10 cellular contexts compared by ENCODE assay signal in genomic region chr4:141046255-141046654, GRCh38.
A peak's percentile ranks its signal among the peaks of the same experiment; 100 is the strongest.
DNase-seq lines count a peak whose midpoint lies in the region; ATAC-seq and TF ChIP-seq lines count a peak whose summit lies in the region.
"Had no signal": no experiment of that assay in that cellular context is flagged by ENCODE, and none has a peak within 500 bp of the region (broad histone marks: within the 10 kb centered on the region; RNA-seq: fewer than 3 reads in every experiment).

No MANE protein-coding gene starts in this region.

- H3K4me1 ChIP-seq in gastroesophageal sphincter, result peaks cover 5 to 30% (median 8%) of the 10 kb centered on the region in 3 donors
- H3K4me1 ChIP-seq in psoas muscle, result peaks cover 10% of the 10 kb centered on the region

- intact Hi-C loops in psoas muscle (cut with DNase I), result no loop called here

- no peak for TF ChIP-seq CTCF in gastroesophageal sphincter (IDR thresholded peaks at IDR 0.05)
- TF ChIP-seq CTCF in psoas muscle (IDR thresholded peaks at IDR 0.05), result no peak

- TF ChIP-seq POLR2A in gastroesophageal sphincter (IDR thresholded peaks at IDR 0.05), result no peak

- ATAC-seq in SK-N-SH treated with all-trans-retinoic acid at 6 μM for 48 hours (peak; percentile 91), gastroesophageal sphincter (peak; percentile 85), psoas muscle (peak; percentile 81 to 96 (median 90)), HG02763 (IDR thresholded peaks at IDR 0.05; ENCODE audit: unreplicated experiment) (no peak)

- no peak for TF ChIP-seq EP300 in gastroesophageal sphincter (IDR thresholded peaks at IDR 0.05)

- H3K27me3 ChIP-seq in gastroesophageal sphincter, result no peaks in the 10 kb centered on the region
- H3K27me3 ChIP-seq in psoas muscle (ENCODE audit: insufficient read depth in 3 of 3, low read length in 2 of 3), result no peaks in the 10 kb centered on the region
- H3K27me3 ChIP-seq: esophagus squamous epithelium had no signal

- DNase-seq in GM04504 (ENCODE audit: low read depth), result peak; percentile 94
- DNase-seq in psoas muscle, result no peak
- no peak for DNase-seq in DMS114 treated with DMSO at 0.1 percent for 48 hours (lab: John Stamatoyannopoulos, UW; ENCODE audit: unreplicated experiment)
- DNase-seq in D341Med (ENCODE audit: low spot score), result no peak
- no peak for DNase-seq in NCI-H2196 (lab: John Stamatoyannopoulos, UW; ENCODE audit: unreplicated experiment)
- DNase-seq: esophagus squamous epithelium, substantia nigra had no signal

- 15 to 35% methylated on average over 2 to 3 of the region's 3 CpGs for WGBS in gastroesophageal sphincter (ENCODE audit: low coverage in 1 of 2), 2 donors
- WGBS in psoas muscle, 3 donors, result 22 to 39% (median 34%) methylated on average over 3 of the region's 3 CpGs

- peaks cover 0 to 6% (median 0%) of the 10 kb centered on the region in 3 donors for H3K9me3 ChIP-seq in gastroesophageal sphincter
- H3K9me3 ChIP-seq in psoas muscle, result no peaks in the 10 kb centered on the region

- H3K4me3 ChIP-seq in gastroesophageal sphincter, result no peak overlapping the region
- no peak overlapping the region for H3K4me3 ChIP-seq in psoas muscle
- H3K4me3 ChIP-seq: esophagus squamous epithelium had no signal

- H3K27ac ChIP-seq in gastroesophageal sphincter (peak overlapping the region in 3 of 4 donors; percentile 60 to 72 (median 62)), psoas muscle (peak overlapping the region; percentile 41)

- H3K36me3 ChIP-seq in gastroesophageal sphincter (no peaks in the 10 kb centered on the region), psoas muscle (ENCODE audit: insufficient read depth in 1 of 2, low read depth in 1 of 2) (no peaks in the 10 kb centered on the region)
- H3K36me3 ChIP-seq: esophagus squamous epithelium had no signal

TF ChIP-seq in SK-N-SH treated with all-trans-retinoic acid at 6 μM for 48 hours, 23 proteins besides CTCF, POLR2A, EP300 and RAD21:
- TF ChIP-seq GLIS3 (CRISPR knock-in tag; IDR thresholded peaks at IDR 0.05), result no peak
- no peak for TF ChIP-seq ESRRG (CRISPR knock-in tag; IDR thresholded peaks at IDR 0.05)
- TF ChIP-seq ISL1 (CRISPR knock-in tag; IDR thresholded peaks at IDR 0.05), result peak; percentile 33
- no peak for TF ChIP-seq OSR1 (CRISPR knock-in tag; IDR thresholded peaks at IDR 0.05)
- 0 out of 2 replicates have a peak, but pooled peaks have one; percentile 43 for TF ChIP-seq ZC3H10 (CRISPR knock-in tag; IDR thresholded peaks at IDR 0.05)
- TF ChIP-seq ZFP3 (CRISPR knock-in tag; IDR thresholded peaks at IDR 0.05), result 0 out of 2 replicates have a peak, but pooled peaks have one; percentile 27
- no peak for TF ChIP-seq TCF4 (CRISPR knock-in tag; IDR thresholded peaks at IDR 0.05; ENCODE audit: borderline replicate concordance)
- no peak for TF ChIP-seq TSHZ2 (CRISPR knock-in tag; IDR thresholded peaks at IDR 0.05)
- TF ChIP-seq, protein P1, sequence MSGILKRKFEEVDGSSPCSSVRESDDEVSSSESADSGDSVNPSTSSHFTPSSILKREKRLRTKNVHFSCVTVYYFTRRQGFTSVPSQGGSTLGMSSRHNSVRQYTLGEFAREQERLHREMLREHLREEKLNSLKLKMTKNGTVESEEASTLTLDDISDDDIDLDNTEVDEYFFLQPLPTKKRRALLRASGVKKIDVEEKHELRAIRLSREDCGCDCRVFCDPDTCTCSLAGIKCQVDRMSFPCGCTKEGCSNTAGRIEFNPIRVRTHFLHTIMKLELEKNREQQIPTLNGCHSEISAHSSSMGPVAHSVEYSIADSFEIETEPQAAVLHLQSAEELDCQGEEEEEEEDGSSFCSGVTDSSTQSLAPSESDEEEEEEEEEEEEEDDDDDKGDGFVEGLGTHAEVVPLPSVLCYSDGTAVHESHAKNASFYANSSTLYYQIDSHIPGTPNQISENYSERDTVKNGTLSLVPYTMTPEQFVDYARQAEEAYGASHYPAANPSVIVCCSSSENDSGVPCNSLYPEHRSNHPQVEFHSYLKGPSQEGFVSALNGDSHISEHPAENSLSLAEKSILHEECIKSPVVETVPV (CRISPR knock-in tag; IDR thresholded peaks at IDR 0.05), result no peak
TF ChIP-seq in SK-N-SH treated with all-trans-retinoic acid at 6 μM for 48 hours: peak in this region for 3.
